30 cellular contexts compared by ENCODE assay signal in the genomic region with DNA sequence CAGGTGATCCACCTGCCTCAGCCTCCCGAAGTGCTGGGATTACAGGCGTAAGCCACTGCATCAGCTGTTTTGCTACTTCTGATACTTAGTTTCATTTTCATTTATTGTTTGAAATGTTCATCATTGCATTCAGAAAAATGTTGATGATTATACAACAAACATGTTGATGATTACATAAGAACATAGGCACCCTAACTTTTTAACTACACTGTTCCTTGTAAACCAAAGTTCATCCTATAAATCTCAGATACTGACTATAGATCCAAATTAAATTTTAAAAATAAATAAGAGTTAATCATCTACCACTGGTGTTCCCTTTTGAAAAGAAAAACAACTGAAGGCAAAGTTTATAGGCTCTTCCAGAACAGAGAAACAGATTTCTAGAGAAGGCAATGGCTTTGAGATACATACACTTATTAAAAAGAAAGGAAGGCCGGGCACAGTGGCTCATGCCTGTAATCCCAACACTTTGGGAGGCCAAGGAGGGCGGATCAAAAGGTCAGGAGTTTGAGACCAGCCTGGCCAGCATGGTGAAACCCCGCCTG. TPM values are rescaled to one million over a fixed set of nuclear protein-coding genes. Genes with fewer than 3 reads are reported as not detected.
A peak's percentile ranks its signal among the peaks of the same experiment; 100 is the strongest.
DNase-seq lines count a peak whose midpoint lies in the region; ATAC-seq and TF ChIP-seq lines count a peak whose summit lies in the region.
"Had no signal": no experiment of that assay in that cellular context is flagged by ENCODE, and none has a peak within 500 bp of the region (broad histone marks: within the 10 kb centered on the region; RNA-seq: fewer than 3 reads in every experiment).

No MANE protein-coding gene starts in this region.

- no peaks in the 10 kb centered on the region for H4K20me1 ChIP-seq in osteoblast (ENCODE audit: insufficient read depth, low read length)

- H3K79me2 ChIP-seq in osteoblast (ENCODE audit: insufficient read depth, low read length): no peaks in the 10 kb centered on the region

- ATAC-seq in gastroesophageal sphincter: no peak

- no peak for TF ChIP-seq POLR2A in gastroesophageal sphincter (IDR thresholded peaks at IDR 0.05)

- no peaks in the 10 kb centered on the region for H3K27me3 Mint-ChIP-seq in activated CD4-positive, alpha-beta T cell treated with anti-CD3 and anti-CD28 coated beads, Interleukin-2, amount 10 ng/mL, durations not matched to agents 7 days and 5 days
- H3K27me3 Mint-ChIP-seq: CD8-positive, alpha-beta memory T cell had no signal

- no peaks in the 10 kb centered on the region for H3K9me3 ChIP-seq in colonic mucosa
- no peaks in the 10 kb centered on the region for H3K9me3 ChIP-seq in osteoblast (ENCODE audit: low read depth, low read length)
- H3K9me3 ChIP-seq in gastroesophageal sphincter: no peaks in the 10 kb centered on the region
- H3K9me3 ChIP-seq: BE2C had no signal

- CTCF ChIA-PET in activated CD4-positive, alpha-beta T cell treated with anti-CD3 and anti-CD28 coated beads, Interleukin-2, amount 10 ng/mL, durations not matched to agents 7 days and 5 days (lab: Charles Lee): interaction anchor here (1.2 kb wide), 2 partner anchors 8 to 36 kb away, joined by 3 to 4 read pairs; a partner anchor contains a TSS
- CTCF ChIA-PET in GM10248 (lab: Yijun Ruan, JAX): interaction anchor here (1.5 kb wide), 1 partner anchor 20 kb away, joined by 6 read pairs; no protein-coding TSS in a partner anchor

- H3K9ac ChIP-seq in colonic mucosa (ENCODE audit: low read depth in 2 of 2, low read length in 2 of 2): no peak overlapping the region
- H3K9ac ChIP-seq: GM23248 had no signal

- peak overlapping the region; percentile 90 for H3K27ac ChIP-seq in 22Rv1
- peak overlapping the region; percentile 78 for H3K27ac ChIP-seq in colonic mucosa
- H3K27ac ChIP-seq in osteoblast (ENCODE audit: low read depth, low read length): no peak overlapping the region
- H3K27ac ChIP-seq in gastroesophageal sphincter: no peak overlapping the region
- H3K27ac ChIP-seq: GM23248 had no signal

- TF ChIP-seq EP300 in gastroesophageal sphincter (IDR thresholded peaks at IDR 0.05): no peak

- H3K4me3 ChIP-seq in colonic mucosa: no peak overlapping the region
- H3K4me3 ChIP-seq in osteoblast (ENCODE audit: insufficient read depth, low read length): no peak overlapping the region
- no peak overlapping the region for H3K4me3 ChIP-seq in gastroesophageal sphincter
- H3K4me3 ChIP-seq: GM23248 had no signal

- H3K9me3 Mint-ChIP-seq in activated CD4-positive, alpha-beta T cell treated with anti-CD3 and anti-CD28 coated beads, Interleukin-2, amount 10 ng/mL, durations not matched to agents 7 days and 5 days: no peaks in the 10 kb centered on the region
- H3K9me3 Mint-ChIP-seq: CD8-positive, alpha-beta memory T cell had no signal

- TF ChIP-seq CTCF in 22Rv1 (IDR thresholded peaks at IDR 0.05): no peak
- no peak for TF ChIP-seq CTCF in colonic mucosa (IDR thresholded peaks at IDR 0.05)
- TF ChIP-seq CTCF in osteoblast (IDR thresholded peaks at IDR 0.05; ENCODE audit: extremely low read depth, low read depth, low read length): no peak
- no peak for TF ChIP-seq CTCF in gastroesophageal sphincter (IDR thresholded peaks at IDR 0.05)
- no peak for TF ChIP-seq CTCF in GM10248 (IDR thresholded peaks at IDR 0.05; ENCODE audit: control extremely low read depth, extremely low read depth, low read depth, missing control alignments)

- H3K4me2 ChIP-seq in osteoblast (ENCODE audit: insufficient read depth, low read length): no peak overlapping the region

- intact Hi-C loops in colonic mucosa (cut with DNase I): no loop called here

- no peaks in the 10 kb centered on the region for H3K27me3 ChIP-seq in colonic mucosa
- no peaks in the 10 kb centered on the region for H3K27me3 ChIP-seq in osteoblast (ENCODE audit: insufficient read depth, low read length)
- no peaks in the 10 kb centered on the region for H3K27me3 ChIP-seq in gastroesophageal sphincter
- H3K27me3 ChIP-seq: BE2C had no signal

- peak overlapping the region; percentile 77 for H3K27ac Mint-ChIP-seq in activated CD4-positive, alpha-beta T cell treated with anti-CD3 and anti-CD28 coated beads, Interleukin-2, amount 10 ng/mL, durations not matched to agents 7 days and 5 days
- H3K27ac Mint-ChIP-seq: CD8-positive, alpha-beta memory T cell had no signal

- 91 to 93% methylated on average over 3 to 5 of the region's 5 CpGs for WGBS in gastroesophageal sphincter (ENCODE audit: low coverage in 1 of 2), 2 donors

- H3K4me3 Mint-ChIP-seq in activated CD4-positive, alpha-beta T cell treated with anti-CD3 and anti-CD28 coated beads, Interleukin-2, amount 10 ng/mL, durations not matched to agents 7 days and 5 days: no peak overlapping the region
- H3K4me3 Mint-ChIP-seq: CD14-positive monocyte; CD8-positive, alpha-beta memory T cell had no signal

- H3K4me1 Mint-ChIP-seq in activated CD4-positive, alpha-beta T cell treated with anti-CD3 and anti-CD28 coated beads, Interleukin-2, amount 10 ng/mL, durations not matched to agents 7 days and 5 days: peaks cover 7% of the 10 kb centered on the region
- H3K4me1 Mint-ChIP-seq: CD14-positive monocyte; CD8-positive, alpha-beta memory T cell had no signal

- no peak overlapping the region for H2AFZ ChIP-seq in osteoblast (ENCODE audit: low read length)
- H2AFZ ChIP-seq: GM23248 had no signal

- DNase-seq in activated CD4-positive, alpha-beta T cell treated with anti-CD3 and anti-CD28 coated beads, Interleukin-2, amount 10 ng/mL, durations not matched to agents 7 days and 5 days: no peak
- no peak for DNase-seq in activated CD4-positive, alpha-beta T cell treated with anti-CD3 and anti-CD28 coated beads, Interleukin-2, amount 50 U/mL, for 48 hours
- DNase-seq in colonic mucosa (peak; percentile 22), osteoblast (ENCODE audit: insufficient read length, low spot score, missing footprints) (peak; percentile 14), GM10248 (ENCODE audit: extremely low spot score) (no peak), NCI-H510A treated with DMSO at 0.1 percent for 48 hours (lab: John Stamatoyannopoulos, UW) (no peak)
- DNase-seq: 8988T; ACHN; BE2C; CD8-positive, alpha-beta memory T cell; DMS 273 treated with DMSO at 0.1 percent for 48 hours; DND-41; GM23248; H7; Kasumi-1; NCI-H1105 treated with DMSO at 0.1 percent for 48 hours; NCI-H146; NCI-H1930; NCI-H2107; NCI-H524 treated with DMSO at 0.1 percent for 48 hours; NCI-H774; NK-92 treated with Interleukin-12 subunit alpha and Interleukin-12 subunit beta, amount 100 ng/mL, for 24 hours; RPMI8226; SHP77 had no signal

- H3K36me3 Mint-ChIP-seq in activated CD4-positive, alpha-beta T cell treated with anti-CD3 and anti-CD28 coated beads, Interleukin-2, amount 10 ng/mL, durations not matched to agents 7 days and 5 days (ENCODE audit: low read depth): peaks cover 7% of the 10 kb centered on the region

- H3K36me3 ChIP-seq in colonic mucosa (no peaks in the 10 kb centered on the region), osteoblast (ENCODE audit: insufficient read depth, low read length) (no peaks in the 10 kb centered on the region), gastroesophageal sphincter (peaks cover 0 to 69% of the 10 kb centered on the region in 2 donors)
- H3K36me3 ChIP-seq: BE2C had no signal

- H3K4me1 ChIP-seq in colonic mucosa (no peaks in the 10 kb centered on the region), osteoblast (ENCODE audit: insufficient read depth, low read length) (no peaks in the 10 kb centered on the region), gastroesophageal sphincter (no peaks in the 10 kb centered on the region)
- H3K4me1 ChIP-seq: BE2C had no signal

- POLR2A ChIA-PET in activated CD4-positive, alpha-beta T cell treated with anti-CD3 and anti-CD28 coated beads, Interleukin-2, amount 10 ng/mL, durations not matched to agents 7 days and 5 days (lab: Charles Lee): no interaction called here
- POLR2A ChIA-PET in GM10248 (lab: Yijun Ruan, JAX): no interaction called here

RNA-seq across cellular contexts. Expression of a gene that starts 23.4 kb away (rescaled TPM):
- total RNA-seq in activated CD4-positive, alpha-beta T cell treated with anti-CD3 and anti-CD28 coated beads, Interleukin-2, amount 10 ng/mL, durations not matched to agents 7 days and 5 days: not detected
- total RNA-seq in colonic mucosa: not detected
- total RNA-seq in osteoblast: not detected in 2 replicates
- total RNA-seq in gastroesophageal sphincter: under 1 TPM in 1 of 4 donors, not detected in 3; 0.15 TPM
- total RNA-seq: CD8-positive, alpha-beta memory T cell; GM23248; H7; HT-29; MCF 10A; SK-MEL-5 had no signal

RNA-seq across cellular contexts. Expression of a gene that starts 35.6 kb away (rescaled TPM):
- 1 to 10 TPM; 7.0 to 8.1 TPM for total RNA-seq in activated CD4-positive, alpha-beta T cell treated with anti-CD3 and anti-CD28 coated beads, Interleukin-2, amount 10 ng/mL, durations not matched to agents 7 days and 5 days
- total RNA-seq in colonic mucosa (10 to 100 TPM; 12.5 to 16.0 TPM), osteoblast (17.4 and 18.3 TPM in 2 replicates), gastroesophageal sphincter (10 to 100 TPM; 11.2 to 18.7 (median 15.6) TPM)

RNA-seq across cellular contexts. Expression of a gene that starts 45.3 kb away (rescaled TPM):
- not detected for total RNA-seq in activated CD4-positive, alpha-beta T cell treated with anti-CD3 and anti-CD28 coated beads, Interleukin-2, amount 10 ng/mL, durations not matched to agents 7 days and 5 days
- total RNA-seq in colonic mucosa (not detected), osteoblast (not detected in 2 replicates), gastroesophageal sphincter (not detected)
- total RNA-seq: CD8-positive, alpha-beta memory T cell; GM23248; H7; HT-29; MCF 10A; SK-MEL-5 had no signal

Comparison
In these comparisons a context has a peak if more than half of its experiments do, and no peak if none do; other contexts are left out.
1. DNase-seq: peak in colonic mucosa (single experiment) and osteoblast (single experiment); none in activated CD4-positive, alpha-beta T cell treated with anti-CD3 and anti-CD28 coated beads, Interleukin-2, amount 10 ng/mL, durations not matched to agents 7 days and 5 days (single experiment), activated CD4-positive, alpha-beta T cell treated with anti-CD3 and anti-CD28 coated beads, Interleukin-2, amount 50 U/mL, for 48 hours (0 of 2), GM10248 (single experiment) and NCI-H510A treated with DMSO at 0.1 percent for 48 hours (single experiment).
2. H3K27ac ChIP-seq: peak in 22Rv1 (single experiment) and colonic mucosa (single experiment); none in osteoblast (single experiment) and gastroesophageal sphincter (0 of 4).